13 cellular contexts compared by ENCODE assay signal in genomic region chr18:63907649-63908048, GRCh38. TPM values are rescaled to one million over a fixed set of nuclear protein-coding genes. Genes with fewer than 3 reads are reported as not detected.
DNase-seq lines count a peak whose midpoint lies in the region; ATAC-seq, FAIRE-seq and TF ChIP-seq lines count a peak whose summit lies in the region.
"Had no signal": no experiment of that assay in that cellular context is flagged by ENCODE, and none has a peak within 500 bp of the region (broad histone marks: within the 10 kb centered on the region; RNA-seq: fewer than 3 reads in every experiment).

Gene SERPINB10 (plus strand): TSS chr18:63907958. CDS start chr18:63915511, 7,553 bp downstream.

- no peak within 1 kb of the TSS for H3K4me3 ChIP-seq in bronchial epithelial cell (ENCODE audit: low read depth, low read length)
- H3K4me3 ChIP-seq: skin epidermis had no signal

- ATAC-seq in GM18867 (IDR thresholded peaks at IDR 0.05; ENCODE audit: unreplicated experiment) (peak; percentile 76), GM21619 (IDR thresholded peaks at IDR 0.05; ENCODE audit: unreplicated experiment) (peak; percentile 59), HG03196 (IDR thresholded peaks at IDR 0.05; ENCODE audit: unreplicated experiment) (peak; percentile 54)
- ATAC-seq: activated CD8-positive, alpha-beta T cell treated with anti-CD3 and anti-CD28 coated beads for 36 hours; effector memory CD8-positive, alpha-beta T cell had no signal

- H3K27me3 ChIP-seq in bronchial epithelial cell (ENCODE audit: control insufficient read depth, insufficient read depth, low read length) = no peaks in the 10 kb centered on the region

- POLR2A ChIA-PET in HEK293T (lab: Yijun Ruan, JAX) = no interaction called here

- TF ChIP-seq CTCF in bronchial epithelial cell (IDR thresholded peaks at IDR 0.05; ENCODE audit: insufficient read depth, low read length, severe bottlenecking) = no peak

- DNase-seq in bronchial epithelial cell (ENCODE audit: low read depth) (peak; percentile 50), DMS53 (lab: John Stamatoyannopoulos, UW) (no peak), inferior parietal cortex (ENCODE audit: extremely low spot score) (no peak), HEK293T (ENCODE audit: extremely low spot score) (no peak)
- no peak for DNase-seq in activated CD4-positive, alpha-beta T cell treated with anti-CD3 and anti-CD28 coated beads for 4 hours
- DNase-seq: activated CD8-positive, alpha-beta T cell treated with anti-CD3 and anti-CD28 coated beads for 36 hours; Caco-2; effector memory CD8-positive, alpha-beta T cell; SW 1271 had no signal

- FAIRE-seq in bronchial epithelial cell (lab: Jason Lieb, UNC) = no peak

- peaks cover 2% of the 10 kb centered on the region for H3K36me3 ChIP-seq in bronchial epithelial cell (ENCODE audit: control insufficient read depth, insufficient read depth, low read length)

- CTCF ChIA-PET in HEK293T (lab: Yijun Ruan, JAX) = no interaction called here

TF ChIP-seq in HEK293T, 16 proteins besides CTCF, POLR2A, EP300 and RAD21:
- TF ChIP-seq NFRKB (IDR thresholded peaks at IDR 0.05) (no peak), HDGF (IDR thresholded peaks at IDR 0.05; ENCODE audit: borderline replicate concordance) (no peak)

RNA-seq across cellular contexts. Expression of gene SERPINB10, which starts in this region (rescaled TPM):
- total RNA-seq in bronchial epithelial cell = under 0.01 and 0.79 TPM in 2 replicates
- total RNA-seq: activated CD8-positive, alpha-beta T cell treated with anti-CD3 and anti-CD28 coated beads for 36 hours; Caco-2 had no signal

Comparison
In these comparisons a context has a peak if more than half of its experiments do, and no peak if none do; other contexts are left out.
1. Peak in DNase-seq in bronchial epithelial cell; RNA of the gene not detected or under 1 TPM.